ENCODE assay signal across 25 cellular contexts in the genomic region with DNA sequence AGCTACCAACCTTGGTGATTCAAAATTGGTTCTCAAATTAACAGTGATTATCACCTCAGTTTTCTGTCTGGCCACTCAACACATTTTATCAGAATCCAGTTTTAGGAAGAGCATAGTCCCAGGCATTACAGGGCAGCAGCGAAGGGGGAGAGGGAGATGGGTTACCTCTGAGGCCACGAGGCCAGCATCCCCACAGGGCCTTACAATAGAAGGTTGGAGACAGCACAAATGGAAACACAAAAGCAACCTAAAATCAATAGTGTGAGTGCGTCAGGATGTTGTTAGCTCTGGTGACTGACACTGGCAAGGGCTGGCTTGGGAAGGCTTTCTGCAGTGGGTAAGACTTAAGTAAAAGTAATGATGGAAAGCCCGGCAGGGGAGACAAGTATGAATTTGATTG.
DNase-seq lines count a peak whose midpoint lies in the region; ATAC-seq and TF ChIP-seq lines count a peak whose summit lies in the region.
"Had no signal": no experiment of that assay in that cellular context is flagged by ENCODE, and none has a peak within 500 bp of the region (broad histone marks: within the 10 kb centered on the region; RNA-seq: fewer than 3 reads in every experiment).

No MANE protein-coding gene starts in this region.

- TF ChIP-seq POLR2A in prostate gland (IDR thresholded peaks at IDR 0.05), result no peak

- H3K4me3 ChIP-seq in CD8-positive, alpha-beta memory T cell (ENCODE audit: low read length), result no peak overlapping the region
- no peak overlapping the region for H3K4me3 ChIP-seq in prostate gland
- H3K4me3 ChIP-seq: cardiac muscle cell, hepatocyte, psoas muscle had no signal

- ATAC-seq in naive thymus-derived CD8-positive, alpha-beta T cell, result no peak
- ATAC-seq: activated CD8-positive, alpha-beta T cell treated with anti-CD3 and anti-CD28 coated beads for 36 hours; psoas muscle had no signal

- no peaks in the 10 kb centered on the region for H3K9me3 Mint-ChIP-seq in CD8-positive, alpha-beta memory T cell
- H3K9me3 Mint-ChIP-seq in naive thymus-derived CD8-positive, alpha-beta T cell, result no peaks in the 10 kb centered on the region
- H3K9me3 Mint-ChIP-seq: activated B cell treated with CpG ODN at 0.5 μM for 24 hours; activated CD8-positive, alpha-beta T cell treated with anti-CD3 and anti-CD28 coated beads for 36 hours; dendritic cell treated with granulocyte-macrophage colony-stimulating factor and Interleukin-4, amounts not matched to agents 40 ng/mL and 50 ng/mL, for 4 days; naive B cell had no signal

- H3K27ac ChIP-seq in CD8-positive, alpha-beta memory T cell (ENCODE audit: low read depth, low read length), result no peak overlapping the region
- no peak overlapping the region for H3K27ac ChIP-seq in prostate gland
- H3K27ac ChIP-seq: cardiac muscle cell, hepatocyte, psoas muscle, RWPE1 had no signal

- H3K4me1 Mint-ChIP-seq in CD8-positive, alpha-beta memory T cell, result peaks cover 90 to 98% (median 93%) of the 10 kb centered on the region in 3 donors
- peaks cover 57 to 94% (median 91%) of the 10 kb centered on the region in 4 donors for H3K4me1 Mint-ChIP-seq in naive thymus-derived CD8-positive, alpha-beta T cell

- H3K36me3 Mint-ChIP-seq in CD8-positive, alpha-beta memory T cell, result peaks cover 0 to 35% (median 7%) of the 10 kb centered on the region in 3 donors
- peaks cover 0 to 47% (median 3%) of the 10 kb centered on the region in 3 donors for H3K36me3 Mint-ChIP-seq in naive thymus-derived CD8-positive, alpha-beta T cell

- peak overlapping the region in 7 of 8 donors; percentile 9 to 82 (median 59) for H3K27ac Mint-ChIP-seq in CD8-positive, alpha-beta memory T cell
- H3K27ac Mint-ChIP-seq in naive thymus-derived CD8-positive, alpha-beta T cell, result peak overlapping the region; percentile 8 to 84 (median 51)
- H3K27ac Mint-ChIP-seq: activated CD8-positive, alpha-beta T cell treated with anti-CD3 and anti-CD28 coated beads for 36 hours; dendritic cell treated with granulocyte-macrophage colony-stimulating factor and Interleukin-4, amounts not matched to agents 40 ng/mL and 50 ng/mL, for 4 days had no signal

- DNase-seq in CD8-positive, alpha-beta memory T cell, result no peak
- DNase-seq in HEK293T (ENCODE audit: extremely low spot score) (no peak), ecto neural progenitor cell (ENCODE audit: low spot score) (peak; percentile 56), OCI-M2 (lab: John Stamatoyannopoulos, UW; ENCODE audit: unreplicated experiment) (no peak), KG1 (lab: John Stamatoyannopoulos, UW) (no peak), prostate gland (ENCODE audit: low spot score) (no peak)
- DNase-seq in naive thymus-derived CD8-positive, alpha-beta T cell, result no peak
- DNase-seq: activated B cell treated with CpG ODN at 0.5 μM for 24 hours; activated CD8-positive, alpha-beta T cell treated with anti-CD3 and anti-CD28 coated beads for 36 hours; activated T-cell treated with anti-CD3 and anti-CD28 coated beads, Interleukin-2, amount 50 U/mL, for 1 hour; kidney glomerular epithelial cell; mammary epithelial cell; MM.1S; naive B cell; NCI-H187; NCI-H446 treated with DMSO at 0.1 percent for 48 hours; psoas muscle; SK-N-SH; stimulated activated CD4-positive, alpha-beta T cell treated with anti-CD3 and anti-CD28 coated beads, Interleukin-1b, Interleukin-23, amount 100 ng/mL, for 48 hours; stimulated activated naive CD4-positive, alpha-beta T cell treated with Interleukin-2 at 50 U/mL for 16 hours; T-helper 9 cell had no signal

- H3K9me3 ChIP-seq in CD8-positive, alpha-beta memory T cell (ENCODE audit: low read length), result no peaks in the 10 kb centered on the region
- no peaks in the 10 kb centered on the region for H3K9me3 ChIP-seq in prostate gland
- H3K9me3 ChIP-seq: psoas muscle, SK-N-SH had no signal

- H3K36me3 ChIP-seq in CD8-positive, alpha-beta memory T cell (ENCODE audit: insufficient read depth, low read length), result no peaks in the 10 kb centered on the region
- H3K36me3 ChIP-seq in prostate gland, result peaks cover 0 to 8% of the 10 kb centered on the region in 2 donors
- H3K36me3 ChIP-seq: cardiac muscle cell had no signal

- 93% methylated on average over 4 of the region's 4 CpGs for WGBS in prostate gland

- H3K27me3 Mint-ChIP-seq in CD8-positive, alpha-beta memory T cell, result peaks cover 0 to 2% of the 10 kb centered on the region in 2 donors
- H3K27me3 Mint-ChIP-seq in naive thymus-derived CD8-positive, alpha-beta T cell, result no peaks in the 10 kb centered on the region
- H3K27me3 Mint-ChIP-seq: activated B cell treated with CpG ODN at 0.5 μM for 24 hours; activated CD8-positive, alpha-beta T cell treated with anti-CD3 and anti-CD28 coated beads for 36 hours; dendritic cell treated with granulocyte-macrophage colony-stimulating factor and Interleukin-4, amounts not matched to agents 40 ng/mL and 50 ng/mL, for 4 days; naive B cell had no signal

- POLR2A ChIA-PET in CD8-positive, alpha-beta memory T cell (lab: Charles Lee), result interaction anchor here (0.7 to 1.3 kb wide), 2 partner anchors 9 to 122 kb away, joined by 5 to 6 read pairs; no protein-coding TSS in a partner anchor
- POLR2A ChIA-PET in HEK293T (lab: Yijun Ruan, JAX), result no interaction called here
- POLR2A ChIA-PET in naive thymus-derived CD8-positive, alpha-beta T cell (lab: Charles Lee), result no interaction called here

- intact Hi-C loops in prostate gland (cut with DNase I), result no loop called here

- TF ChIP-seq CTCF in prostate gland (IDR thresholded peaks at IDR 0.05), result no peak

- H3K4me3 Mint-ChIP-seq in CD8-positive, alpha-beta memory T cell, result peak overlapping the region in 3 of 7 donors; percentile 6 to 17 (median 15)
- H3K4me3 Mint-ChIP-seq in naive thymus-derived CD8-positive, alpha-beta T cell, result peak overlapping the region in 3 of 10 donors; percentile 23 to 49 (median 30)
- H3K4me3 Mint-ChIP-seq: activated B cell treated with CpG ODN at 0.5 μM for 24 hours; activated CD8-positive, alpha-beta T cell treated with anti-CD3 and anti-CD28 coated beads for 36 hours; dendritic cell treated with granulocyte-macrophage colony-stimulating factor and Interleukin-4, amounts not matched to agents 40 ng/mL and 50 ng/mL, for 4 days had no signal

- no peaks in the 10 kb centered on the region for H3K27me3 ChIP-seq in CD8-positive, alpha-beta memory T cell (ENCODE audit: insufficient read depth, low read length, poor library complexity, severe bottlenecking)
- no peaks in the 10 kb centered on the region for H3K27me3 ChIP-seq in prostate gland (replicated peaks; ENCODE audit: insufficient read depth)
- H3K27me3 ChIP-seq: cardiac muscle cell, hepatocyte had no signal

- H3K4me1 ChIP-seq in CD8-positive, alpha-beta memory T cell (ENCODE audit: insufficient read depth, low read length), result peaks cover 90% of the 10 kb centered on the region
- H3K4me1 ChIP-seq in prostate gland (replicated peaks), result no peaks in the 10 kb centered on the region

- CTCF ChIA-PET in CD8-positive, alpha-beta memory T cell (lab: Charles Lee), result interaction anchor here (0.9 kb wide), 1 partner anchor 188 kb away, joined by 5 read pairs; no protein-coding TSS in a partner anchor
- CTCF ChIA-PET in HEK293T (lab: Yijun Ruan, JAX), result interaction anchor here (0.5 kb wide), 1 partner anchor 63 kb away, joined by 3 read pairs; no protein-coding TSS in a partner anchor

TF ChIP-seq in HEK293T, 16 proteins besides CTCF, POLR2A, EP300 and RAD21:
- TF ChIP-seq, protein P1, sequence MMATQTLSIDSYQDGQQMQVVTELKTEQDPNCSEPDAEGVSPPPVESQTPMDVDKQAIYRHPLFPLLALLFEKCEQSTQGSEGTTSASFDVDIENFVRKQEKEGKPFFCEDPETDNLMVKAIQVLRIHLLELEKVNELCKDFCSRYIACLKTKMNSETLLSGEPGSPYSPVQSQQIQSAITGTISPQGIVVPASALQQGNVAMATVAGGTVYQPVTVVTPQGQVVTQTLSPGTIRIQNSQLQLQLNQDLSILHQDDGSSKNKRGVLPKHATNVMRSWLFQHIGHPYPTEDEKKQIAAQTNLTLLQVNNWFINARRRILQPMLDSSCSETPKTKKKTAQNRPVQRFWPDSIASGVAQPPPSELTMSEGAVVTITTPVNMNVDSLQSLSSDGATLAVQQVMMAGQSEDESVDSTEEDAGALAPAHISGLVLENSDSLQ (IDR thresholded peaks at IDR 0.05), result 0 out of 2 replicates have a peak, but pooled peaks have one; percentile 3
- TF ChIP-seq ELF4 (IDR thresholded peaks at IDR 0.05) (no peak), FOXM1 (IDR thresholded peaks at IDR 0.05; ENCODE audit: borderline replicate concordance) (no peak)
TF ChIP-seq in HEK293T: peak in this region for 1.
